ENCODE assay signal across 1 cellular context in the genomic region with DNA sequence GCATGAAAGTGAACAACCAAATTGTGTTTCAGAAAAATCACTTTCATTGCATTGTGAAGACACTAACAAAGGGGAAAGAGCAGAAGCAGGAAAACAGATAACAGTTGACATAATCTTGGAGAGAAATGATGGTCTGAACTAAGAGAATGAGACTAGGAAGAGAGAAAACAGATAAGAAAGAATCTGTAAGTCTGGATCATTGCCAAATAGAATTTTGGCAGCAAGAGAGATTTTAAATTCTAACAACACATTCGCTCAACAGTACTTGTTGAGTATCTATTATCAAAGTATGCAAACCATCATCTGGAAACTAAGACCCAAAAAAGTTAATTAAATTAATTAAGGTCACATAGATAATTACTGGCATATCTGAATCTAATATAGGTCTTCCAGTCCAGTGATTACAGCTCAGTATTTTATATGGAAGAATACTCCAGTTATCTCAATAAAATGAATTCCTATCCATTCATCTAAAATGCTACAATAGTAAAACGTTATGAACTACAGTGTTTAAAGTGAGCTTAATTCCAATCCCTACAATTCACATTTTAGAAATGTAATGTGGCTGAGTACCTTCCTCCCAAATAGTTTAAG.
TF ChIP-seq lines count a peak whose summit lies in the region.

No MANE protein-coding gene starts in this region.

TF ChIP-seq in GM23338, 12 proteins besides CTCF, POLR2A, EP300 and RAD21 (continued from another document):
- TF ChIP-seq, protein P1, sequence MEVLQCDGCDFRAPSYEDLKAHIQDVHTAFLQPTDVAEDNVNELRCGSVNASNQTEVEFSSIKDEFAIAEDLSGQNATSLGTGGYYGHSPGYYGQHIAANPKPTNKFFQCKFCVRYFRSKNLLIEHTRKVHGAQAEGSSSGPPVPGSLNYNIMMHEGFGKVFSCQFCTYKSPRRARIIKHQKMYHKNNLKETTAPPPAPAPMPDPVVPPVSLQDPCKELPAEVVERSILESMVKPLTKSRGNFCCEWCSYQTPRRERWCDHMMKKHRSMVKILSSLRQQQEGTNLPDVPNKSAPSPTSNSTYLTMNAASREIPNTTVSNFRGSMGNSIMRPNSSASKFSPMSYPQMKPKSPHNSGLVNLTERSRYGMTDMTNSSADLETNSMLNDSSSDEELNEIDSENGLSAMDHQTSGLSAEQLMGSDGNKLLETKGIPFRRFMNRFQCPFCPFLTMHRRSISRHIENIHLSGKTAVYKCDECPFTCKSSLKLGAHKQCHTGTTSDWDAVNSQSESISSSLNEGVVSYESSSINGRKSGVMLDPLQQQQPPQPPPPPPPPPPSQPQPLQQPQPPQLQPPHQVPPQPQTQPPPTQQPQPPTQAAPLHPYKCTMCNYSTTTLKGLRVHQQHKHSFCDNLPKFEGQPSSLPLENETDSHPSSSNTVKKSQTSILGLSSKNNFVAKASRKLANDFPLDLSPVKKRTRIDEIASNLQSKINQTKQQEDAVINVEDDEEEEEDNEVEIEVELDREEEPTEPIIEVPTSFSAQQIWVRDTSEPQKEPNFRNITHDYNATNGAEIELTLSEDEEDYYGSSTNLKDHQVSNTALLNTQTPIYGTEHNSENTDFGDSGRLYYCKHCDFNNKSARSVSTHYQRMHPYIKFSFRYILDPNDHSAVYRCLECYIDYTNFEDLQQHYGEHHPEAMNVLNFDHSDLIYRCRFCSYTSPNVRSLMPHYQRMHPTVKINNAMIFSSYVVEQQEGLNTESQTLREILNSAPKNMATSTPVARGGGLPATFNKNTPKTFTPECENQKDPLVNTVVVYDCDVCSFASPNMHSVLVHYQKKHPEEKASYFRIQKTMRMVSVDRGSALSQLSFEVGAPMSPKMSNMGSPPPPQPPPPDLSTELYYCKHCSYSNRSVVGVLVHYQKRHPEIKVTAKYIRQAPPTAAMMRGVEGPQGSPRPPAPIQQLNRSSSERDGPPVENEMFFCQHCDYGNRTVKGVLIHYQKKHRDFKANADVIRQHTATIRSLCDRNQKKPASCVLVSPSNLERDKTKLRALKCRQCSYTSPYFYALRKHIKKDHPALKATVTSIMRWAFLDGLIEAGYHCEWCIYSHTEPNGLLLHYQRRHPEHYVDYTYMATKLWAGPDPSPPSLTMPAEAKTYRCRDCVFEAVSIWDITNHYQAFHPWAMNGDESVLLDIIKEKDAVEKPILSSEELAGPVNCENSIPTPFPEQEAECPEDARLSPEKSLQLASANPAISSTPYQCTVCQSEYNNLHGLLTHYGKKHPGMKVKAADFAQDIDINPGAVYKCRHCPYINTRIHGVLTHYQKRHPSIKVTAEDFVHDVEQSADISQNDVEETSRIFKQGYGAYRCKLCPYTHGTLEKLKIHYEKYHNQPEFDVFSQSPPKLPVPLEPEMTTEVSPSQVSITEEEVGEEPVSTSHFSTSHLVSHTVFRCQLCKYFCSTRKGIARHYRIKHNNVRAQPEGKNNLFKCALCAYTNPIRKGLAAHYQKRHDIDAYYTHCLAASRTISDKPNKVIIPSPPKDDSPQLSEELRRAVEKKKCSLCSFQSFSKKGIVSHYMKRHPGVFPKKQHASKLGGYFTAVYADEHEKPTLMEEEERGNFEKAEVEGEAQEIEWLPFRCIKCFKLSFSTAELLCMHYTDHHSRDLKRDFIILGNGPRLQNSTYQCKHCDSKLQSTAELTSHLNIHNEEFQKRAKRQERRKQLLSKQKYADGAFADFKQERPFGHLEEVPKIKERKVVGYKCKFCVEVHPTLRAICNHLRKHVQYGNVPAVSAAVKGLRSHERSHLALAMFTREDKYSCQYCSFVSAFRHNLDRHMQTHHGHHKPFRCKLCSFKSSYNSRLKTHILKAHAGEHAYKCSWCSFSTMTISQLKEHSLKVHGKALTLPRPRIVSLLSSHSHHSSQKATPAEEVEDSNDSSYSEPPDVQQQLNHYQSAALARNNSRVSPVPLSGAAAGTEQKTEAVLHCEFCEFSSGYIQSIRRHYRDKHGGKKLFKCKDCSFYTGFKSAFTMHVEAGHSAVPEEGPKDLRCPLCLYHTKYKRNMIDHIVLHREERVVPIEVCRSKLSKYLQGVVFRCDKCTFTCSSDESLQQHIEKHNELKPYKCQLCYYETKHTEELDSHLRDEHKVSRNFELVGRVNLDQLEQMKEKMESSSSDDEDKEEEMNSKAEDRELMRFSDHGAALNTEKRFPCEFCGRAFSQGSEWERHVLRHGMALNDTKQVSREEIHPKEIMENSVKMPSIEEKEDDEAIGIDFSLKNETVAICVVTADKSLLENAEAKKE (CRISPR knock-in tag; IDR thresholded peaks at IDR 0.05), result no peak
TF ChIP-seq in GM23338: peak in this region for 0.
